In genomic region chr10:69382382-69383117, GRCh38 we compare ENCODE assay signal across 13 cellular contexts. TPM values are rescaled to one million over a fixed set of nuclear protein-coding genes. Genes with fewer than 3 reads are reported as not detected.
DNase-seq lines count a peak whose midpoint lies in the region; ATAC-seq, FAIRE-seq and TF ChIP-seq lines count a peak whose summit lies in the region.
"Had no signal": no experiment of that assay in that cellular context is flagged by ENCODE, and none has a peak within 500 bp of the region (broad histone marks: within the 10 kb centered on the region; RNA-seq: fewer than 3 reads in every experiment).

No MANE protein-coding gene starts in this region.

- H3K4me3 Mint-ChIP-seq in WTC11 = no peak overlapping the region
- H3K4me3 Mint-ChIP-seq: stimulated activated naive CD8-positive, alpha-beta T cell treated with anti-CD3 and anti-CD28 coated beads, Interleukin-15, Interleukin-2, amounts not matched to agents 100 ng/mL and 50 ng/mL, for 24 hours had no signal

- no peak for TF ChIP-seq EP300 in suprapubic skin (IDR thresholded peaks at IDR 0.05)

- peaks cover 80% of the 10 kb centered on the region for H3K36me3 ChIP-seq in suprapubic skin

- peaks cover 88% of the 10 kb centered on the region for H3K36me3 Mint-ChIP-seq in WTC11

- TF ChIP-seq POLR2A in H54 (IDR thresholded peaks at IDR 0.05; ENCODE audit: low read depth, low read length) (no peak), suprapubic skin (IDR thresholded peaks at IDR 0.05) (no peak)

- H3K27ac Mint-ChIP-seq in WTC11 = peak overlapping the region; percentile 65; the same call in 1 of the 2 replicates
- H3K27ac Mint-ChIP-seq: stimulated activated naive CD8-positive, alpha-beta T cell treated with anti-CD3 and anti-CD28 coated beads, Interleukin-15, Interleukin-2, amounts not matched to agents 100 ng/mL and 50 ng/mL, for 24 hours had no signal

- H3K27me3 ChIP-seq in foreskin keratinocyte = no peaks in the 10 kb centered on the region
- no peaks in the 10 kb centered on the region for H3K27me3 ChIP-seq in suprapubic skin
- H3K27me3 ChIP-seq: spleen had no signal

- H3K27ac ChIP-seq in foreskin keratinocyte (no peak overlapping the region), suprapubic skin (peak overlapping the region; percentile 72)
- H3K27ac ChIP-seq: spleen had no signal

- H3K4me1 Mint-ChIP-seq in WTC11 = peaks cover 8% of the 10 kb centered on the region

- ATAC-seq in WTC11 (peak; percentile 41), foreskin keratinocyte (peak; percentile 87)

- POLR2A ChIA-PET in WTC11 (lab: Charles Lee) = no interaction called here

- peaks cover 30% of the 10 kb centered on the region for H3K4me1 ChIP-seq in foreskin keratinocyte
- peaks cover 55% of the 10 kb centered on the region for H3K4me1 ChIP-seq in suprapubic skin

- peak; percentile 91 for DNase-seq in H54 (ENCODE audit: insufficient read length, low spot score)
- no peak for DNase-seq in WTC11 (ENCODE audit: low spot score)
- DNase-seq in foreskin keratinocyte = peak; percentile 88 to 93
- no peak for DNase-seq in suprapubic skin (ENCODE audit: low spot score in 2 of 2)
- no peak for DNase-seq in NK-92 treated with Interleukin-12 subunit alpha and Interleukin-12 subunit beta, amount 100 ng/mL, for 24 hours (lab: John Stamatoyannopoulos, UW)
- no peak for DNase-seq in activated gamma-delta T cell treated with Interleukin-2 at 50 U/mL for 16 hours
- no peak for DNase-seq in stimulated activated CD4-positive, alpha-beta T cell treated with anti-CD3 and anti-CD28 coated beads, Interleukin-4, amount 100 ng/mL, for 1 hour
- DNase-seq: activated effector memory CD4-positive, alpha-beta T cell treated with Interleukin-2 at 50 U/mL for 16 hours; NCI-H748 treated with DMSO at 0.1 percent for 48 hours; spleen had no signal

- FAIRE-seq in H54 (lab: Jason Lieb, UNC) = peak; percentile 96
- FAIRE-seq: endothelial cell of umbilical vein, TTC549 had no signal

- TF ChIP-seq CTCF in WTC11 (IDR thresholded peaks at IDR 0.05) (no peak), foreskin keratinocyte (conservative IDR thresholded peaks at IDR 0.05) (no peak), suprapubic skin (IDR thresholded peaks at IDR 0.05) (no peak)

- H3K27me3 Mint-ChIP-seq in WTC11 (ENCODE audit: low read depth) = no peaks in the 10 kb centered on the region
- H3K27me3 Mint-ChIP-seq: stimulated activated naive CD8-positive, alpha-beta T cell treated with anti-CD3 and anti-CD28 coated beads, Interleukin-15, Interleukin-2, amounts not matched to agents 100 ng/mL and 50 ng/mL, for 24 hours had no signal

- WGBS in suprapubic skin = 79% methylated on average over 20 of the region's 26 CpGs

- H3K4me3 ChIP-seq in suprapubic skin = no peak overlapping the region
- H3K4me3 ChIP-seq: spleen had no signal

- no peaks in the 10 kb centered on the region for H3K9me3 ChIP-seq in suprapubic skin
- H3K9me3 ChIP-seq: spleen had no signal

- H3K9me3 Mint-ChIP-seq in WTC11 = no peaks in the 10 kb centered on the region
- H3K9me3 Mint-ChIP-seq: stimulated activated naive CD8-positive, alpha-beta T cell treated with anti-CD3 and anti-CD28 coated beads, Interleukin-15, Interleukin-2, amounts not matched to agents 100 ng/mL and 50 ng/mL, for 24 hours had no signal

- CTCF ChIA-PET in WTC11 (lab: Charles Lee) = interaction anchor here (0.6 to 1.8 kb wide), 4 partner anchors 10 to 870 kb away, joined by 3 to 7 read pairs (median 5); no protein-coding TSS in a partner anchor

TF ChIP-seq in WTC11, 78 proteins besides CTCF, POLR2A, EP300 and RAD21:
- TF ChIP-seq IRF2 (CRISPR knock-in tag; IDR thresholded peaks at IDR 0.05; ENCODE audit: borderline replicate concordance, low read depth) (no peak), TEAD4 (CRISPR knock-in tag; IDR thresholded peaks at IDR 0.05) (no peak), FOXJ3 (CRISPR knock-in tag; IDR thresholded peaks at IDR 0.05; ENCODE audit: borderline replicate concordance) (no peak), FOXK1 (CRISPR knock-in tag; IDR thresholded peaks at IDR 0.05) (no peak), HMGXB4 (CRISPR knock-in tag; IDR thresholded peaks at IDR 0.05) (no peak), EMX1 (CRISPR knock-in tag; IDR thresholded peaks at IDR 0.05) (no peak), GRHL2 (CRISPR knock-in tag; IDR thresholded peaks at IDR 0.05; ENCODE audit: insufficient replicate concordance, severe bottlenecking) (no peak), NFE2L1 (CRISPR knock-in tag; IDR thresholded peaks at IDR 0.05) (no peak), SP1 (CRISPR knock-in tag; conservative IDR thresholded peaks at IDR 0.05) (no peak), ZSCAN18 (CRISPR knock-in tag; IDR thresholded peaks at IDR 0.05) (no peak), NR3C1 (CRISPR knock-in tag; conservative IDR thresholded peaks at IDR 0.05; ENCODE audit: low read depth) (no peak), ZMAT4 (CRISPR knock-in tag; IDR thresholded peaks at IDR 0.05) (no peak), ZNF219 (CRISPR knock-in tag; IDR thresholded peaks at IDR 0.05; ENCODE audit: borderline replicate concordance) (no peak), CBFB (CRISPR knock-in tag; IDR thresholded peaks at IDR 0.05; ENCODE audit: low read depth) (no peak), FOXP1 (CRISPR knock-in tag; IDR thresholded peaks at IDR 0.05; ENCODE audit: borderline replicate concordance) (no peak)
TF ChIP-seq in WTC11: peak in this region for 0.

RNA-seq across cellular contexts. Expression of gene TACR2, which starts 34.2 kb away (rescaled TPM):
- total RNA-seq in WTC11 (2021) (0.20 TPM in 1 of 3 replicates, not detected in the others), foreskin keratinocyte (not detected in 2 replicates), suprapubic skin (1 to 10 TPM in 1 of 4 donors, under 1 TPM in 3; 0.25 to 1.2 (median 0.63) TPM)
- polyA plus RNA-seq in foreskin keratinocyte = 0.03 TPM in 1 of 2 replicates, not detected in the other
- total RNA-seq: endothelial cell of umbilical vein had no signal

Comparison
In these comparisons a context has a peak if more than half of its experiments do, and no peak if none do; other contexts are left out.
1. DNase-seq: peak in H54 (single experiment) and foreskin keratinocyte (2 of 2); none in WTC11 (single experiment), suprapubic skin (0 of 2), NK-92 treated with Interleukin-12 subunit alpha and Interleukin-12 subunit beta, amount 100 ng/mL, for 24 hours (single experiment), activated gamma-delta T cell treated with Interleukin-2 at 50 U/mL for 16 hours (single experiment) and stimulated activated CD4-positive, alpha-beta T cell treated with anti-CD3 and anti-CD28 coated beads, Interleukin-4, amount 100 ng/mL, for 1 hour (single experiment).